In genomic region chr7:102287465-102288146, GRCh38 we compare ENCODE assay signal across 8 cellular contexts. TPM values are rescaled to one million over a fixed set of nuclear protein-coding genes. Genes with fewer than 3 reads are reported as not detected.
DNase-seq lines count a peak whose midpoint lies in the region; ATAC-seq and TF ChIP-seq lines count a peak whose summit lies in the region.

No MANE protein-coding gene starts in this region.

- peak; percentile 28 for ATAC-seq in HG02678 (IDR thresholded peaks at IDR 0.05; ENCODE audit: unreplicated experiment)
- no peak for ATAC-seq in GM21529 (IDR thresholded peaks at IDR 0.05; ENCODE audit: unreplicated experiment)

- peak overlapping the region; percentile 89 for H3K27ac ChIP-seq in DOHH2 (ENCODE audit: low read depth, low read length)
- H3K27ac ChIP-seq in SU-DHL-6 (ENCODE audit: low read depth, low read length): peak overlapping the region; percentile 93

- TF ChIP-seq CTCF in DOHH2 (IDR thresholded peaks at IDR 0.05; ENCODE audit: low read depth, low read length, poor library complexity, severe bottlenecking) (no peak), SU-DHL-6 (IDR thresholded peaks at IDR 0.05; ENCODE audit: insufficient read depth, low read length, poor library complexity, severe bottlenecking) (no peak), epithelial cell of proximal tubule (conservative IDR thresholded peaks at IDR 0.05; ENCODE audit: low read depth, low read length) (no peak)

- H3K9ac ChIP-seq in SU-DHL-6 (ENCODE audit: low read length): peak overlapping the region; percentile 80

- H3K9me2 ChIP-seq in DOHH2 (replicated peaks; ENCODE audit: control insufficient read depth, low read length): no peaks in the 10 kb centered on the region
- no peaks in the 10 kb centered on the region for H3K9me2 ChIP-seq in SU-DHL-6 (replicated peaks; ENCODE audit: insufficient read depth, low read length)

- H3F3A ChIP-seq in DOHH2 (ENCODE audit: control insufficient read depth, insufficient read depth): peaks cover 34% of the 10 kb centered on the region
- peaks cover 55% of the 10 kb centered on the region for H3F3A ChIP-seq in SU-DHL-6 (ENCODE audit: insufficient read depth)

- peaks cover 81% of the 10 kb centered on the region for H3K4me1 ChIP-seq in DOHH2 (ENCODE audit: control insufficient read depth, low read length)

- peaks cover 53% of the 10 kb centered on the region for H3K79me2 ChIP-seq in DOHH2 (ENCODE audit: control insufficient read depth, low read length)
- H3K79me2 ChIP-seq in SU-DHL-6 (ENCODE audit: insufficient read depth, low read length): peaks cover 45% of the 10 kb centered on the region

- peaks cover 6% of the 10 kb centered on the region; the same call in 1 of the 2 replicates for H3K27me3 ChIP-seq in DOHH2 (ENCODE audit: control insufficient read depth, low read length)
- H3K27me3 ChIP-seq in SU-DHL-6 (ENCODE audit: low read length): no peaks in the 10 kb centered on the region

- H4K20me1 ChIP-seq in DOHH2 (ENCODE audit: control insufficient read depth, insufficient read depth, low read depth, low read length) (peaks cover 17% of the 10 kb centered on the region), SU-DHL-6 (ENCODE audit: low read depth, low read length) (no peaks in the 10 kb centered on the region)

- H3K4me3 ChIP-seq in DOHH2 (ENCODE audit: low read length) (peak overlapping the region; percentile 82), SU-DHL-6 (ENCODE audit: insufficient read depth, low read length, poor library complexity, severe bottlenecking) (peak overlapping the region; percentile 71), epithelial cell of proximal tubule (ENCODE audit: low read depth, low read length) (peak overlapping the region; percentile 99)

- H3K4me2 ChIP-seq in DOHH2 (ENCODE audit: low read length): peak overlapping the region; percentile 86
- H3K4me2 ChIP-seq in SU-DHL-6 (ENCODE audit: low read depth, low read length, poor library complexity, severe bottlenecking): peak overlapping the region; percentile 88

- no peak overlapping the region for H2AFZ ChIP-seq in SU-DHL-6 (ENCODE audit: low read depth, low read length, severe bottlenecking)

- H3K9me3 ChIP-seq in DOHH2 (ENCODE audit: control insufficient read depth, insufficient read depth, low read length): no peaks in the 10 kb centered on the region
- H3K9me3 ChIP-seq in SU-DHL-6 (ENCODE audit: insufficient read depth, low read length): no peaks in the 10 kb centered on the region

- DNase-seq in epithelial cell of proximal tubule (ENCODE audit: low read depth) (no peak), myocyte (ENCODE audit: low read depth) (peak; percentile 64), OCI-M2 (lab: John Stamatoyannopoulos, UW; ENCODE audit: unreplicated experiment) (no peak), kidney glomerular epithelial cell (lab: John Stamatoyannopoulos, UW) (no peak)

- H3K36me3 ChIP-seq in DOHH2 (ENCODE audit: control insufficient read depth, low read length) (peaks cover 32% of the 10 kb centered on the region), SU-DHL-6 (ENCODE audit: low read length) (no peaks in the 10 kb centered on the region)

RNA-seq across cellular contexts. Expression of gene SH2B2, which starts 0.9 kb away (rescaled TPM):
- 3.8 and 13.6 TPM in 2 replicates for total RNA-seq in epithelial cell of proximal tubule
- 32.1 and 51.6 TPM in 2 replicates for total RNA-seq in myocyte
- 7.6 TPM for polyA plus RNA-seq in myocyte (2012)
